1 cellular context compared by ENCODE assay signal in the genomic region with DNA sequence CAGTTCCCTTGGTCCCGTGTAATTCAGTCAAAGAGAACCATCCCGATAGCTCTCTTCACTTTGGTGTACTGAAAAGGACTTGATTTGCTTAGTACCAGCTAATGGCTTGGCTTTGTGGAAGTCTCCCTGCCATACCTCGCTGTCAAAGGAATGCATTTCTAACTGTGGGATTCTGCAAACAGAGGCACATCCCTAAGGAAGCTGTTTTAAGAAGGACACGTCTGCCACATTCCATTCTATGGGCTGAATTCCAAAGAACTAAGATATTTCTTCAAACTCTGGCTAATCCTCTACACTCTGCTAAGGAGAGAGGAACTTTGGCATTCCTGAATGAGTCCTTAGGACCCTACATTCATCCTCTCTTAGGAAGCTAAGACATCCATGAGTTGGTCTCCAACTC.
TF ChIP-seq lines count a peak whose summit lies in the region.

No MANE protein-coding gene starts in this region.

TF ChIP-seq in SK-N-SH, 30 proteins besides CTCF, POLR2A, EP300 and RAD21 (continued from another document):
- TF ChIP-seq, protein P1, sequence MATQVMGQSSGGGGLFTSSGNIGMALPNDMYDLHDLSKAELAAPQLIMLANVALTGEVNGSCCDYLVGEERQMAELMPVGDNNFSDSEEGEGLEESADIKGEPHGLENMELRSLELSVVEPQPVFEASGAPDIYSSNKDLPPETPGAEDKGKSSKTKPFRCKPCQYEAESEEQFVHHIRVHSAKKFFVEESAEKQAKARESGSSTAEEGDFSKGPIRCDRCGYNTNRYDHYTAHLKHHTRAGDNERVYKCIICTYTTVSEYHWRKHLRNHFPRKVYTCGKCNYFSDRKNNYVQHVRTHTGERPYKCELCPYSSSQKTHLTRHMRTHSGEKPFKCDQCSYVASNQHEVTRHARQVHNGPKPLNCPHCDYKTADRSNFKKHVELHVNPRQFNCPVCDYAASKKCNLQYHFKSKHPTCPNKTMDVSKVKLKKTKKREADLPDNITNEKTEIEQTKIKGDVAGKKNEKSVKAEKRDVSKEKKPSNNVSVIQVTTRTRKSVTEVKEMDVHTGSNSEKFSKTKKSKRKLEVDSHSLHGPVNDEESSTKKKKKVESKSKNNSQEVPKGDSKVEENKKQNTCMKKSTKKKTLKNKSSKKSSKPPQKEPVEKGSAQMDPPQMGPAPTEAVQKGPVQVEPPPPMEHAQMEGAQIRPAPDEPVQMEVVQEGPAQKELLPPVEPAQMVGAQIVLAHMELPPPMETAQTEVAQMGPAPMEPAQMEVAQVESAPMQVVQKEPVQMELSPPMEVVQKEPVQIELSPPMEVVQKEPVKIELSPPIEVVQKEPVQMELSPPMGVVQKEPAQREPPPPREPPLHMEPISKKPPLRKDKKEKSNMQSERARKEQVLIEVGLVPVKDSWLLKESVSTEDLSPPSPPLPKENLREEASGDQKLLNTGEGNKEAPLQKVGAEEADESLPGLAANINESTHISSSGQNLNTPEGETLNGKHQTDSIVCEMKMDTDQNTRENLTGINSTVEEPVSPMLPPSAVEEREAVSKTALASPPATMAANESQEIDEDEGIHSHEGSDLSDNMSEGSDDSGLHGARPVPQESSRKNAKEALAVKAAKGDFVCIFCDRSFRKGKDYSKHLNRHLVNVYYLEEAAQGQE (IDR thresholded peaks at IDR 0.05; ENCODE audit: low read depth, low read length) = no peak
- TF ChIP-seq MXI1 (IDR thresholded peaks at IDR 0.05; ENCODE audit: low read depth, low read length) = no peak
- TF ChIP-seq NFIC (IDR thresholded peaks at IDR 0.05; ENCODE audit: borderline replicate concordance) = no peak
- no peak for TF ChIP-seq SMC3 (IDR thresholded peaks at IDR 0.05; ENCODE audit: low read depth, low read length)
- TF ChIP-seq FOXM1 (IDR thresholded peaks at IDR 0.05; ENCODE audit: low read depth) = no peak
- no peak for TF ChIP-seq MEF2A (IDR thresholded peaks at IDR 0.05; ENCODE audit: borderline replicate concordance, low read depth)
- TF ChIP-seq, protein P2, sequence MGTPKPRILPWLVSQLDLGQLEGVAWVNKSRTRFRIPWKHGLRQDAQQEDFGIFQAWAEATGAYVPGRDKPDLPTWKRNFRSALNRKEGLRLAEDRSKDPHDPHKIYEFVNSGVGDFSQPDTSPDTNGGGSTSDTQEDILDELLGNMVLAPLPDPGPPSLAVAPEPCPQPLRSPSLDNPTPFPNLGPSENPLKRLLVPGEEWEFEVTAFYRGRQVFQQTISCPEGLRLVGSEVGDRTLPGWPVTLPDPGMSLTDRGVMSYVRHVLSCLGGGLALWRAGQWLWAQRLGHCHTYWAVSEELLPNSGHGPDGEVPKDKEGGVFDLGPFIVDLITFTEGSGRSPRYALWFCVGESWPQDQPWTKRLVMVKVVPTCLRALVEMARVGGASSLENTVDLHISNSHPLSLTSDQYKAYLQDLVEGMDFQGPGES (IDR thresholded peaks at IDR 0.05; ENCODE audit: low read depth, low read length) = no peak
- no peak for TF ChIP-seq TEAD4 (IDR thresholded peaks at IDR 0.05; ENCODE audit: borderline replicate concordance, insufficient read depth)
